Comparison of ENCODE assay signal across 19 cellular contexts in the genomic region with DNA sequence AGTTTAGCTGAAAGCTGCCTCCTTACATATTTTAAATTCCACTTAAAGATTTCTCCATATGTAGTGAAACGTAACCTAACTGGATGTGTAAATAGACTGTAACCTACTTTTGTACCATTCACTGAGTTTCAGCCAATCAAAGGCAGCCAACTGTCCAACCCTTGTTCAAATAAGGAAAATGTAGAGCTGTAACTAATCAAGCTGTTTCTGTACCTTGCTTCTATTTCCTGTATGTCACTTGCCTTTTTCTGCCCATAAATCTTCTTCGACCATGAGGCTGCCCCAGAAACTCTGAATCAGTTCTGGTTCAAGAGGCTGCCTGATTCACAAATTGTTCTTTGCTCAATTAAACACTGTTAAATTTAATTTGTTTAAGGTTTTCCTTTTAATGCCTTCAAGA. TPM values are rescaled to one million over a fixed set of nuclear protein-coding genes. Genes with fewer than 3 reads are reported as not detected.
A peak's percentile ranks its signal among the peaks of the same experiment; 100 is the strongest.
DNase-seq lines count a peak whose midpoint lies in the region; ATAC-seq, FAIRE-seq and TF ChIP-seq lines count a peak whose summit lies in the region.
"Had no signal": no experiment of that assay in that cellular context is flagged by ENCODE, and none has a peak within 500 bp of the region (broad histone marks: within the 10 kb centered on the region; RNA-seq: fewer than 3 reads in every experiment).

No MANE protein-coding gene starts in this region.

- H3K36me3 ChIP-seq in uterus: no peaks in the 10 kb centered on the region

- no peak overlapping the region for H3K4me3 ChIP-seq in uterus
- H3K4me3 ChIP-seq: lung had no signal

- intact Hi-C loops in left colon (cut with DNase I, micrococcal nuclease): no loop called here
- intact Hi-C loops in uterus (cut with DNase I; ENCODE audit: low total_unique reads): no loop called here

- H3K27ac Mint-ChIP-seq in activated naive CD8-positive, alpha-beta T cell: peak overlapping the region; percentile 55
- H3K27ac Mint-ChIP-seq in activated naive CD8-positive, alpha-beta T cell treated with anti-CD3 and anti-CD28 coated beads for 36 hours: no peak overlapping the region
- no peak overlapping the region for H3K27ac Mint-ChIP-seq in activated T-helper 17 cell treated with anti-CD3 and anti-CD28 coated beads, Interleukin-2, amount 50 U/mL, for 72 hours
- H3K27ac Mint-ChIP-seq: activated naive CD8-positive, alpha-beta T cell treated with anti-CD3 and anti-CD28 coated beads, Interleukin-2, amount 10 ng/mL, durations not matched to agents 7 days and 5 days had no signal

- no peaks in the 10 kb centered on the region for H3K36me3 Mint-ChIP-seq in activated naive CD8-positive, alpha-beta T cell
- H3K36me3 Mint-ChIP-seq in activated naive CD8-positive, alpha-beta T cell treated with anti-CD3 and anti-CD28 coated beads for 36 hours: no peaks in the 10 kb centered on the region
- H3K36me3 Mint-ChIP-seq in activated T-helper 17 cell treated with anti-CD3 and anti-CD28 coated beads, Interleukin-2, amount 50 U/mL, for 72 hours (ENCODE audit: low read depth): no peaks in the 10 kb centered on the region
- H3K36me3 Mint-ChIP-seq: activated naive CD8-positive, alpha-beta T cell treated with anti-CD3 and anti-CD28 coated beads, Interleukin-2, amount 10 ng/mL, durations not matched to agents 7 days and 5 days had no signal

- TF ChIP-seq POLR2A in uterus (IDR thresholded peaks at IDR 0.05): no peak
- no peak for TF ChIP-seq POLR2A in GM12892 (IDR thresholded peaks at IDR 0.05; ENCODE audit: low read depth, low read length)

- no peaks in the 10 kb centered on the region for H3K9me3 ChIP-seq in uterus

- H3K27ac ChIP-seq in uterus: peak overlapping the region; percentile 88 to 89

- H3K9me3 Mint-ChIP-seq in activated naive CD8-positive, alpha-beta T cell (ENCODE audit: low read depth): no peaks in the 10 kb centered on the region
- H3K9me3 Mint-ChIP-seq in activated naive CD8-positive, alpha-beta T cell treated with anti-CD3 and anti-CD28 coated beads for 36 hours: no peaks in the 10 kb centered on the region
- H3K9me3 Mint-ChIP-seq in activated T-helper 17 cell treated with anti-CD3 and anti-CD28 coated beads, Interleukin-2, amount 50 U/mL, for 72 hours: no peaks in the 10 kb centered on the region
- H3K9me3 Mint-ChIP-seq: activated naive CD8-positive, alpha-beta T cell treated with anti-CD3 and anti-CD28 coated beads, Interleukin-2, amount 10 ng/mL, durations not matched to agents 7 days and 5 days had no signal

- no peak for FAIRE-seq in GM12892 (lab: Jason Lieb, UNC)

- TF ChIP-seq CTCF in uterus (IDR thresholded peaks at IDR 0.05): no peak

- peaks cover 3% of the 10 kb centered on the region for H3K27me3 Mint-ChIP-seq in activated naive CD8-positive, alpha-beta T cell
- peaks cover 9% of the 10 kb centered on the region for H3K27me3 Mint-ChIP-seq in activated naive CD8-positive, alpha-beta T cell treated with anti-CD3 and anti-CD28 coated beads for 36 hours
- peaks cover 26% of the 10 kb centered on the region for H3K27me3 Mint-ChIP-seq in activated T-helper 17 cell treated with anti-CD3 and anti-CD28 coated beads, Interleukin-2, amount 50 U/mL, for 72 hours

- peak; percentile 19 for ATAC-seq in activated T-helper 17 cell treated with anti-CD3 and anti-CD28 coated beads, Interleukin-2, amount 50 U/mL, for 72 hours (replicated peaks)
- peak; percentile 97 for ATAC-seq in left colon
- ATAC-seq in HG03159 (IDR thresholded peaks at IDR 0.05; ENCODE audit: unreplicated experiment): no peak
- ATAC-seq in HG02571 (IDR thresholded peaks at IDR 0.05; ENCODE audit: unreplicated experiment): no peak

- no peaks in the 10 kb centered on the region for H3K27me3 ChIP-seq in uterus

- peaks cover 57% of the 10 kb centered on the region for H3K4me1 Mint-ChIP-seq in activated naive CD8-positive, alpha-beta T cell (ENCODE audit: low read depth)
- H3K4me1 Mint-ChIP-seq in activated naive CD8-positive, alpha-beta T cell treated with anti-CD3 and anti-CD28 coated beads for 36 hours: peaks cover 21% of the 10 kb centered on the region
- H3K4me1 Mint-ChIP-seq in activated T-helper 17 cell treated with anti-CD3 and anti-CD28 coated beads, Interleukin-2, amount 50 U/mL, for 72 hours: no peaks in the 10 kb centered on the region

- peaks cover 0 to 15% of the 10 kb centered on the region in 2 donors for H3K4me1 ChIP-seq in uterus

- peak overlapping the region; percentile 31 for H3K4me3 Mint-ChIP-seq in activated naive CD8-positive, alpha-beta T cell
- H3K4me3 Mint-ChIP-seq in activated naive CD8-positive, alpha-beta T cell treated with anti-CD3 and anti-CD28 coated beads for 36 hours: no peak overlapping the region
- H3K4me3 Mint-ChIP-seq in activated T-helper 17 cell treated with anti-CD3 and anti-CD28 coated beads, Interleukin-2, amount 50 U/mL, for 72 hours: no peak overlapping the region
- H3K4me3 Mint-ChIP-seq: activated naive CD8-positive, alpha-beta T cell treated with anti-CD3 and anti-CD28 coated beads, Interleukin-2, amount 10 ng/mL, durations not matched to agents 7 days and 5 days had no signal

- no peak for DNase-seq in activated naive CD8-positive, alpha-beta T cell treated with anti-CD3 and anti-CD28 coated beads for 36 hours
- DNase-seq in left colon (no peak), uterus (no peak), GM12892 (ENCODE audit: insufficient read length) (no peak)
- DNase-seq: activated CD8-positive, alpha-beta memory T cell treated with anti-CD3 and anti-CD28 coated beads, Interleukin-2, amount 50 U/mL, for 4 hours; activated naive CD8-positive, alpha-beta T cell treated with anti-CD3 and anti-CD28 coated beads, Interleukin-2, amount 10 ng/mL, durations not matched to agents 7 days and 5 days; Calu3; hippocampal formation; NCI-H226; nucleus accumbens; substantia nigra had no signal

RNA-seq across cellular contexts. Expression of gene SLC7A8, which starts 6.3 kb away (rescaled TPM):
- total RNA-seq in activated naive CD8-positive, alpha-beta T cell treated with anti-CD3 and anti-CD28 coated beads for 36 hours: 1 to 10 TPM; 2.5 to 2.8 TPM
- total RNA-seq in activated T-helper 17 cell treated with anti-CD3 and anti-CD28 coated beads, Interleukin-2, amount 50 U/mL, for 72 hours: under 1 TPM; 0.61 to 0.69 TPM
- total RNA-seq in left colon: 10 to 100 TPM; 18.2 to 33.6 TPM
- total RNA-seq in uterus: 100 to 1,000 TPM in 1 of 4 donors, 10 to 100 TPM in 3; 15.9 to 152 (median 49.3) TPM
- not detected for polyA plus RNA-seq in GM12892 (2012; ENCODE audit: missing spikeins)
- total RNA-seq: Calu3 had no signal

RNA-seq across cellular contexts. Expression of gene CEBPE, which starts 58.1 kb away (rescaled TPM):
- under 1 TPM; 0.45 to 0.68 TPM for total RNA-seq in activated naive CD8-positive, alpha-beta T cell treated with anti-CD3 and anti-CD28 coated beads for 36 hours
- not detected for total RNA-seq in activated T-helper 17 cell treated with anti-CD3 and anti-CD28 coated beads, Interleukin-2, amount 50 U/mL, for 72 hours
- not detected for total RNA-seq in left colon
- not detected for total RNA-seq in uterus
- polyA plus RNA-seq in GM12892 (2012; ENCODE audit: missing spikeins): not detected
- total RNA-seq: Calu3, cerebellum, HT-29 had no signal
- polyA plus RNA-seq: AG04450 had no signal

Comparison
In these comparisons a context has a peak if more than half of its experiments do, and no peak if none do; other contexts are left out.
1. ATAC-seq: peak in activated T-helper 17 cell treated with anti-CD3 and anti-CD28 coated beads, Interleukin-2, amount 50 U/mL, for 72 hours (single experiment) and left colon (single experiment); none in HG03159 (single experiment) and HG02571 (single experiment).
2. RNA of gene SLC7A8, which starts 6.3 kb away (total RNA-seq): 15.9 to 152 TPM in uterus and 18.2 to 33.6 TPM in left colon; 2.5 to 2.8 TPM in activated naive CD8-positive, alpha-beta T cell treated with anti-CD3 and anti-CD28 coated beads for 36 hours and 0.61 to 0.69 TPM in activated T-helper 17 cell treated with anti-CD3 and anti-CD28 coated beads, Interleukin-2, amount 50 U/mL, for 72 hours; every median in the first group is over 4 times any median in the second.